ENCODE assay signal across 17 cellular contexts in genomic region chr10:70432561-70433263, GRCh38. TPM values are rescaled to one million over a fixed set of nuclear protein-coding genes. Genes with fewer than 3 reads are reported as not detected.
DNase-seq lines count a peak whose midpoint lies in the region; ATAC-seq and TF ChIP-seq lines count a peak whose summit lies in the region.
"Had no signal": no experiment of that assay in that cellular context is flagged by ENCODE, and none has a peak within 500 bp of the region (broad histone marks: within the 10 kb centered on the region; RNA-seq: fewer than 3 reads in every experiment).

No MANE protein-coding gene starts in this region.

- CTCF ChIA-PET in WTC11 (lab: Charles Lee) = interaction anchor here (0.9 kb wide), 1 partner anchor 68 kb away, joined by 3 read pairs; no protein-coding TSS in a partner anchor

- no peak overlapping the region for H3K4me3 Mint-ChIP-seq in WTC11
- H3K4me3 Mint-ChIP-seq: stimulated activated naive CD8-positive, alpha-beta T cell treated with anti-CD3 and anti-CD28 coated beads, Interleukin-15, Interleukin-2, amounts not matched to agents 100 ng/mL and 50 ng/mL, for 24 hours had no signal

- H3K27me3 Mint-ChIP-seq in WTC11 (ENCODE audit: low read depth) = no peaks in the 10 kb centered on the region
- H3K27me3 Mint-ChIP-seq: stimulated activated naive CD8-positive, alpha-beta T cell treated with anti-CD3 and anti-CD28 coated beads, Interleukin-15, Interleukin-2, amounts not matched to agents 100 ng/mL and 50 ng/mL, for 24 hours had no signal

- peaks cover 41% of the 10 kb centered on the region for H3K36me3 Mint-ChIP-seq in WTC11

- no peaks in the 10 kb centered on the region for H3K9me3 ChIP-seq in left ventricle myocardium inferior (replicated peaks)
- H3K9me3 ChIP-seq in lung (ENCODE audit: control insufficient read depth in 2 of 2, insufficient read depth in 1 of 2, low read length in 1 of 2) = no peaks in the 10 kb centered on the region
- H3K9me3 ChIP-seq: colonic mucosa, neutrophil had no signal

- peak overlapping the region; percentile 86 for H3K27ac ChIP-seq in left ventricle myocardium inferior (replicated peaks)
- peak overlapping the region; percentile 24 to 40 for H3K27ac ChIP-seq in lung (ENCODE audit: low read depth in 1 of 2, low read length in 1 of 2)
- H3K27ac ChIP-seq in temporal lobe (ENCODE audit: low read depth, low read length) = peak overlapping the region; percentile 59
- H3K27ac ChIP-seq: colonic mucosa, neutrophil had no signal

- intact Hi-C loops in left ventricle myocardium inferior (cut with micrococcal nuclease) = no loop called here
- intact Hi-C loops in Right ventricle myocardium superior (cut with DNase I) = no loop called here

- TF ChIP-seq CTCF in left ventricle myocardium inferior (IDR thresholded peaks at IDR 0.05; ENCODE audit: borderline replicate concordance) (no peak), WTC11 (IDR thresholded peaks at IDR 0.05) (no peak), lung (IDR thresholded peaks at IDR 0.05; ENCODE audit: control extremely low read depth, extremely low read depth) (no peak)

- DNase-seq in left ventricle myocardium inferior (no peak), Right ventricle myocardium superior (no peak), WTC11 (ENCODE audit: low spot score) (no peak), lung (ENCODE audit: low spot score) (no peak), SIG-M5 (lab: John Stamatoyannopoulos, UW) (no peak)
- DNase-seq: colonic mucosa, DMS79 treated with DMSO at 0.1 percent for 48 hours, NCI-H2227 treated with DMSO at 0.1 percent for 48 hours, SHP77, small intestine had no signal

- peaks cover 60% of the 10 kb centered on the region for H3K4me1 ChIP-seq in left ventricle myocardium inferior
- H3K4me1 ChIP-seq in lung (ENCODE audit: control insufficient read depth in 2 of 2, insufficient read depth in 2 of 2, low read length in 2 of 2) = peaks cover 13 to 22% of the 10 kb centered on the region in 2 donors
- H3K4me1 ChIP-seq: colonic mucosa had no signal

- H3K9me3 Mint-ChIP-seq in WTC11 = no peaks in the 10 kb centered on the region
- H3K9me3 Mint-ChIP-seq: stimulated activated naive CD8-positive, alpha-beta T cell treated with anti-CD3 and anti-CD28 coated beads, Interleukin-15, Interleukin-2, amounts not matched to agents 100 ng/mL and 50 ng/mL, for 24 hours had no signal

- H3K36me3 ChIP-seq in left ventricle myocardium inferior (peaks cover 18% of the 10 kb centered on the region), lung (ENCODE audit: control insufficient read depth in 2 of 2, insufficient read depth in 2 of 2, low read length in 2 of 2) (peaks cover 0 to 15% of the 10 kb centered on the region in 2 donors)
- H3K36me3 ChIP-seq: colonic mucosa had no signal

- peak overlapping the region; percentile 39 for H3K4me3 ChIP-seq in left ventricle myocardium inferior
- no peak overlapping the region for H3K4me3 ChIP-seq in lung
- H3K4me3 ChIP-seq: colonic mucosa had no signal

- peaks cover 20% of the 10 kb centered on the region for H3K4me1 Mint-ChIP-seq in WTC11

- peak overlapping the region; percentile 84 for H3K27ac Mint-ChIP-seq in WTC11
- H3K27ac Mint-ChIP-seq: stimulated activated naive CD8-positive, alpha-beta T cell treated with anti-CD3 and anti-CD28 coated beads, Interleukin-15, Interleukin-2, amounts not matched to agents 100 ng/mL and 50 ng/mL, for 24 hours had no signal

- 45 to 51% methylated on average over 6 of the region's 6 CpGs for WGBS in lung, 2 donors

- ATAC-seq in Right ventricle myocardium superior (ENCODE audit: poor library complexity) = no peak
- ATAC-seq in WTC11 = no peak
- no peak for ATAC-seq in lung (ENCODE audit: insufficient read depth, low FRiP score)
- ATAC-seq in GM18511 (IDR thresholded peaks at IDR 0.05; ENCODE audit: unreplicated experiment) = no peak
- no peak for ATAC-seq in HG03571 (IDR thresholded peaks at IDR 0.05; ENCODE audit: unreplicated experiment)
- ATAC-seq: esophagus mucosa had no signal

- POLR2A ChIA-PET in WTC11 (lab: Charles Lee) = interaction anchor here (0.9 kb wide), 1 partner anchor 8 kb away, joined by 3 read pairs; no protein-coding TSS in a partner anchor

- no peaks in the 10 kb centered on the region for H3K27me3 ChIP-seq in left ventricle myocardium inferior (ENCODE audit: low read depth)
- H3K27me3 ChIP-seq in lung (ENCODE audit: control insufficient read depth, insufficient read depth) = no peaks in the 10 kb centered on the region
- H3K27me3 ChIP-seq: colonic mucosa had no signal

TF ChIP-seq in WTC11, 78 proteins besides CTCF, POLR2A, EP300 and RAD21:
- TF ChIP-seq, protein P1, sequence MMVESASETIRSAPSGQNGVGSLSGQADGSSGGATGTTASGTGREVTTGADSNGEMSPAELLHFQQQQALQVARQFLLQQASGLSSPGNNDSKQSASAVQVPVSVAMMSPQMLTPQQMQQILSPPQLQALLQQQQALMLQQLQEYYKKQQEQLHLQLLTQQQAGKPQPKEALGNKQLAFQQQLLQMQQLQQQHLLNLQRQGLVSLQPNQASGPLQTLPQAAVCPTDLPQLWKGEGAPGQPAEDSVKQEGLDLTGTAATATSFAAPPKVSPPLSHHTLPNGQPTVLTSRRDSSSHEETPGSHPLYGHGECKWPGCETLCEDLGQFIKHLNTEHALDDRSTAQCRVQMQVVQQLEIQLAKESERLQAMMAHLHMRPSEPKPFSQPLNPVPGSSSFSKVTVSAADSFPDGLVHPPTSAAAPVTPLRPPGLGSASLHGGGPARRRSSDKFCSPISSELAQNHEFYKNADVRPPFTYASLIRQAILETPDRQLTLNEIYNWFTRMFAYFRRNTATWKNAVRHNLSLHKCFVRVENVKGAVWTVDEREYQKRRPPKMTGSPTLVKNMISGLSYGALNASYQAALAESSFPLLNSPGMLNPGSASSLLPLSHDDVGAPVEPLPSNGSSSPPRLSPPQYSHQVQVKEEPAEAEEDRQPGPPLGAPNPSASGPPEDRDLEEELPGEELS (CRISPR knock-in tag; IDR thresholded peaks at IDR 0.05) = no peak
- TF ChIP-seq ZBTB21 (CRISPR knock-in tag; IDR thresholded peaks at IDR 0.05; ENCODE audit: borderline replicate concordance) = no peak
- TF ChIP-seq, protein P2, sequence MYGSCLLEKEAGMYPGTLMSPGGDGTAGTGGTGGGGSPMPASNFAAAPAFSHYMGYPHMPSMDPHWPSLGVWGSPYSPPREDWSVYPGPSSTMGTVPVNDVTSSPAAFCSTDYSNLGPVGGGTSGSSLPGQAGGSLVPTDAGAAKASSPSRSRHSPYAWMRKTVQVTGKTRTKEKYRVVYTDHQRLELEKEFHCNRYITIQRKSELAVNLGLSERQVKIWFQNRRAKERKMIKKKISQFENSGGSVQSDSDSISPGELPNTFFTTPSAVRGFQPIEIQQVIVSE (CRISPR knock-in tag; IDR thresholded peaks at IDR 0.05; ENCODE audit: borderline replicate concordance) = no peak
- TF ChIP-seq TEAD4 (CRISPR knock-in tag; IDR thresholded peaks at IDR 0.05) = no peak
- TF ChIP-seq IRF2 (CRISPR knock-in tag; IDR thresholded peaks at IDR 0.05; ENCODE audit: borderline replicate concordance, low read depth) = no peak
- TF ChIP-seq FOXP1 (CRISPR knock-in tag; IDR thresholded peaks at IDR 0.05; ENCODE audit: borderline replicate concordance) = no peak
- no peak for TF ChIP-seq ZNF532 (CRISPR knock-in tag; IDR thresholded peaks at IDR 0.05; ENCODE audit: borderline replicate concordance)
- TF ChIP-seq ZNF671 (CRISPR knock-in tag; IDR thresholded peaks at IDR 0.05) = no peak
- no peak for TF ChIP-seq ZNF423 (CRISPR knock-in tag; IDR thresholded peaks at IDR 0.05)

RNA-seq across cellular contexts. Expression of gene NODAL, which starts 8.8 kb away (rescaled TPM):
- total RNA-seq in left ventricle myocardium inferior (0.16 TPM), Right ventricle myocardium superior (not detected), WTC11 (2021) (41.1 to 57.0 TPM (median 41.5 TPM) in 3 replicates), lung (not detected), temporal lobe (2.0 TPM)
- not detected for polyA plus RNA-seq in lung
- total RNA-seq: lower leg skin had no signal

RNA-seq across cellular contexts. Expression of gene EIF4EBP2, which starts 28.8 kb away (rescaled TPM):
- total RNA-seq in left ventricle myocardium inferior (75.1 TPM), Right ventricle myocardium superior (92.7 TPM), WTC11 (2021) (111 to 114 TPM (median 112 TPM) in 3 replicates), lung (10 to 100 TPM; 59.7 to 63.3 TPM), temporal lobe (75.2 TPM)
- 10 to 100 TPM; 21.8 to 22.9 TPM for polyA plus RNA-seq in lung

RNA-seq across cellular contexts. Expression of gene PALD1, which starts 45.9 kb away (rescaled TPM):
- total RNA-seq in left ventricle myocardium inferior (5.1 TPM), Right ventricle myocardium superior (4.6 TPM), WTC11 (2021) (36.1 to 43.6 TPM (median 38.5 TPM) in 3 replicates), lung (10 to 100 TPM; 15.5 to 19.7 TPM), temporal lobe (4.9 TPM)
- polyA plus RNA-seq in lung = 10 to 100 TPM; 10.5 to 15.7 TPM

RNA-seq across cellular contexts. Expression of gene LRRC20, which starts 50.3 kb away (rescaled TPM):
- total RNA-seq in left ventricle myocardium inferior (75.4 TPM), Right ventricle myocardium superior (59.9 TPM), WTC11 (2021) (26.4 to 29.4 TPM (median 28.1 TPM) in 3 replicates), lung (10 to 100 TPM in 1 of 2 donors, 1 to 10 TPM in 1; 4.6 to 13.4 TPM), temporal lobe (14.8 TPM)
- 10 to 100 TPM in 1 of 2 donors, 1 to 10 TPM in 1; 5.9 to 10.0 TPM for polyA plus RNA-seq in lung

Comparison
In these comparisons a context has a peak if more than half of its experiments do, and no peak if none do; other contexts are left out.
1. H3K27ac ChIP-seq: peak in every context shown above with its lines; median percentile 86 in left ventricle myocardium inferior; 59 in temporal lobe; 32 in lung.
2. RNA of gene NODAL, which starts 8.8 kb away (total RNA-seq): 41.1 to 57.0 TPM in WTC11; 2.0 TPM in temporal lobe (single experiment), 0.16 TPM in left ventricle myocardium inferior (single experiment), not detected in Right ventricle myocardium superior (single experiment) and not detected in lung; every median in the first group is over 10 times any median in the second.